ENCODE assay signal across 7 cellular contexts in genomic region chr19:18000981-18001836, GRCh38. TPM values are rescaled to one million over a fixed set of nuclear protein-coding genes. Genes with fewer than 3 reads are reported as not detected.
A peak's percentile ranks its signal among the peaks of the same experiment; 100 is the strongest.
DNase-seq lines count a peak whose midpoint lies in the region; ATAC-seq and TF ChIP-seq lines count a peak whose summit lies in the region.

No MANE protein-coding gene starts in this region.

- TF ChIP-seq POLR2A in right lobe of liver (IDR thresholded peaks at IDR 0.05): peak; percentile 82

- H3K9me3 ChIP-seq in right lobe of liver: no peaks in the 10 kb centered on the region

- DNase-seq in NCI-H446 treated with DMSO at 0.1 percent for 48 hours (lab: John Stamatoyannopoulos, UW): peak; percentile 56
- peak; percentile 94 for DNase-seq in activated CD4-positive, alpha-beta T cell treated with anti-CD3 and anti-CD28 coated beads, Interleukin-2, amount 50 U/mL, for 1 hour
- peak; percentile 79 for DNase-seq in dermis blood vessel endothelial cell
- DNase-seq in right lobe of liver: peak; percentile 79 to 93 (median 90)
- DNase-seq in stimulated activated CD4-positive, alpha-beta T cell treated with anti-CD3 and anti-CD28 coated beads, Interleukin-4, amount 100 ng/mL, for 48 hours (ENCODE audit: low read depth in 2 of 2): peak; percentile 71 to 87

- no peak for TF ChIP-seq CTCF in right lobe of liver (IDR thresholded peaks at IDR 0.05)

- intact Hi-C loops in right lobe of liver (cut with DNase I): loop anchor here in 1 of 2 donors (5.0 kb wide), 1 partner anchor 61 kb away; no protein-coding TSS in a partner anchor

- H3K36me3 ChIP-seq in right lobe of liver: no peaks in the 10 kb centered on the region

- H3K4me1 ChIP-seq in right lobe of liver: peaks cover 0 to 5% (median 1%) of the 10 kb centered on the region in 4 donors

- peak; percentile 75 for ATAC-seq in GM18498 (IDR thresholded peaks at IDR 0.05; ENCODE audit: unreplicated experiment)
- peak; percentile 53 for ATAC-seq in HG02973 (IDR thresholded peaks at IDR 0.05; ENCODE audit: unreplicated experiment)
- ATAC-seq in right lobe of liver: peak; percentile 71 to 82 (median 78)

- 10% methylated on average over 5 of the region's 104 CpGs for WGBS in right lobe of liver (ENCODE audit: insufficient coverage, low coverage, low lambda C conversion rate, missing lambda C conversion rate)

- no peaks in the 10 kb centered on the region for H3K27me3 ChIP-seq in right lobe of liver

- peak overlapping the region; percentile 69 to 93 (median 84) for H3K27ac ChIP-seq in right lobe of liver

- peak overlapping the region; percentile 55 to 79 (median 55) for H3K4me3 ChIP-seq in right lobe of liver

RNA-seq across cellular contexts. Expression of gene ARRDC2, which starts 6.8 kb away (rescaled TPM):
- 68.7 and 107 TPM in 2 replicates for total RNA-seq in dermis blood vessel endothelial cell
- total RNA-seq in right lobe of liver: 10 to 100 TPM in 4 of 6 experiments, 1 to 10 TPM in 2; 3.6 to 28.5 (median 10.8) TPM

RNA-seq across cellular contexts. Expression of gene KCNN1, which starts 34.3 kb away (rescaled TPM):
- under 0.01 and 0.42 TPM in 2 replicates for total RNA-seq in dermis blood vessel endothelial cell
- total RNA-seq in right lobe of liver: not detected

Comparison
In these comparisons a context has a peak if more than half of its experiments do, and no peak if none do; other contexts are left out.
1. Peak in every context shown above with its lines: DNase-seq, ATAC-seq, H3K4me3 ChIP-seq and H3K27ac ChIP-seq.